Comparison of ENCODE assay signal across 8 cellular contexts in the genomic region with DNA sequence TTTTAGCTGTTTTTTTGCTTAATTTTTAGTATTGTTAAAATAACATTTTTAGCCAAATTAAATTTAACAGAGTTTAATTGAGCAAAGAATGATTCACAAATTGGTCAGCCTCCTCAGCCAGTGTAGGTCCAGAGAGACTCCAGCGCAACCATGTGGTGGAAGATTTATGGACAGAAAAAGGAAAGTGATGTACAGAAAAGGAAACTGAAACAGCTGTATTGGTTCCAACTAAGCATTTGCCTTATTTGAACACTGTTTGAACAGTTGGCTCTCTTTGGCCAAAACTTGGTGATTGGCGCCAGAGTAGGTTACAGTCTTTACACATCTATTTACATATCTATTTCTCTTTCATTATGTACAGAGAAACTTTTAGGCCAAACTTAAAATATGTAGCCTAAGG. TPM values are rescaled to one million over a fixed set of nuclear protein-coding genes. Genes with fewer than 3 reads are reported as not detected.
DNase-seq lines count a peak whose midpoint lies in the region; ATAC-seq and TF ChIP-seq lines count a peak whose summit lies in the region.

No MANE protein-coding gene starts in this region.

- DNase-seq in cardiac muscle cell (ENCODE audit: low read depth in 1 of 2, low spot score in 1 of 2), result peak in 1 of 2 donors; percentile 85
- DNase-seq in cardiac septum (ENCODE audit: low spot score), result no peak
- peak; percentile 77 for DNase-seq in H4 (ENCODE audit: low spot score)
- peak; percentile 41 for DNase-seq in KG1 (lab: John Stamatoyannopoulos, UW)
- DNase-seq in left lung, result no peak
- DNase-seq in occipital lobe (lab: John Stamatoyannopoulos, UW), result no peak
- DNase-seq in effector CD4-positive, alpha-beta T cell, result no peak

- H3K9me3 ChIP-seq in cardiac muscle cell (ENCODE audit: low read depth), result no peaks in the 10 kb centered on the region
- no peaks in the 10 kb centered on the region for H3K9me3 ChIP-seq in left lung

- H3K27ac ChIP-seq in cardiac muscle cell, result no peak overlapping the region
- 0 out of 2 replicates have a peak overlapping the region, but pooled peaks have one; percentile 7 for H3K27ac ChIP-seq in VCaP
- no peak overlapping the region for H3K27ac ChIP-seq in left lung

- intact Hi-C loops in cardiac septum (cut with DNase I), result no loop called here
- intact Hi-C loops in left lung (cut with DNase I), result no loop called here

- TF ChIP-seq CTCF in cardiac muscle cell (IDR thresholded peaks at IDR 0.05; ENCODE audit: low read depth, low read length) (peak; percentile 44), VCaP (conservative IDR thresholded peaks at IDR 0.05) (peak; percentile 45; the same call in 1 of the 2 replicates), left lung (IDR thresholded peaks at IDR 0.05) (no peak)

- H3K4me3 ChIP-seq in cardiac muscle cell, result no peak overlapping the region
- no peak overlapping the region for H3K4me3 ChIP-seq in left lung

- H3K36me3 ChIP-seq in cardiac muscle cell, result no peaks in the 10 kb centered on the region
- H3K36me3 ChIP-seq in left lung, result no peaks in the 10 kb centered on the region

- ATAC-seq in left lung, result peak; percentile 77

- H3K27me3 ChIP-seq in cardiac muscle cell (no peaks in the 10 kb centered on the region), left lung (no peaks in the 10 kb centered on the region)

- no peaks in the 10 kb centered on the region for H3K4me1 ChIP-seq in cardiac muscle cell (ENCODE audit: low read depth)
- peaks cover 0 to 8% of the 10 kb centered on the region in 2 donors for H3K4me1 ChIP-seq in left lung

RNA-seq across cellular contexts. Expression of a gene that starts 19.4 kb away (rescaled TPM):
- total RNA-seq in cardiac muscle cell (13.2 and 17.9 TPM in 2 replicates), cardiac septum (12.7 TPM), left lung (10 to 100 TPM; 15.8 to 18.8 TPM), occipital lobe (85.6 TPM)
- 12.5 and 13.8 TPM in 2 replicates for polyA plus RNA-seq in cardiac muscle cell
- total RNA-seq in H4 (2014; rRNA removed; shearing (Covaris generic)), result 11.4 and 16.6 TPM in 2 replicates

RNA-seq across cellular contexts. Expression of a gene that starts 54.7 kb away (rescaled TPM):
- total RNA-seq in cardiac muscle cell, result 36.0 and 41.2 TPM in 2 replicates
- 25.1 and 37.5 TPM in 2 replicates for polyA plus RNA-seq in cardiac muscle cell
- 17.8 TPM for total RNA-seq in cardiac septum
- total RNA-seq in H4 (2014; rRNA removed; shearing (Covaris generic)), result 30.8 and 32.7 TPM in 2 replicates
- total RNA-seq in left lung, result 10 to 100 TPM; 24.0 to 35.2 TPM
- total RNA-seq in occipital lobe, result 103 TPM

Comparison
In these comparisons a context has a peak if more than half of its experiments do, and no peak if none do; other contexts are left out.
1. DNase-seq: peak in H4 (single experiment) and KG1 (single experiment); none in cardiac septum (single experiment), left lung (0 of 2), occipital lobe (single experiment) and effector CD4-positive, alpha-beta T cell (single experiment).
2. CTCF ChIP-seq: peak in cardiac muscle cell (single experiment) and VCaP (single experiment); none in left lung (0 of 2).